1 cellular context compared by ENCODE assay signal in the genomic region with DNA sequence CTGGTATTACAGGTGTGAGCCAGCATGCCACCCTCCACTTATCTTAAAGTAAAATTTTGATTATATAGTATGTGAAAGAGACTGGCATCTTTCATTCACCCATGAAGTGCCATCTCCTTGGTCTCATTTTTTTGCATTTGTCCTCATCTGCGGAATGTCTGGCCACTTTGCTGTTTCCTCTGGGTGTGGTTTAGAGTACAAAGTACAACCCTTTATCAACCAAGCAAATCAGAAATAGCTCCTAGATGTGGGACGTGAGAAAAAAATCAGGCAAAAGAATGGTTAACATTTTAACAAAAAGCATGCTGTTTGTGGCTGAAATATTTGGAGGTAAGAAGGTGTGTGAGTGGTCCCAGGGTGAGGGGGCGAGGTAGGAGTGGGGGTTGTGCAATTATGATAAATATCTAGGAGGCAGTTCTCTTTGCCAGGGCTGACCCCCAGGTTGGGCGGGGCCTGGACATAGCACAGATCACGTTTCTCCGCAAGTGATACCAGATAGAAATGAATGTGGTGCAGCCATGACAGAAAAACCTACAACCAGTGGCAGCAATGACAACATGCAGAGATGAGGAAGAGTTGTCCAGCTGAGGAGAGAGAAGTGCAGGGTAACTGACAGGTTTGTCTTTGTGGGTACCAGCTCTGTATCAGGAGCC.
TF ChIP-seq lines count a peak whose summit lies in the region.

No MANE protein-coding gene starts in this region.

TF ChIP-seq in GM12878, 131 proteins besides CTCF, POLR2A, EP300 and RAD21 (continued from another document):
- TF ChIP-seq, protein P1, sequence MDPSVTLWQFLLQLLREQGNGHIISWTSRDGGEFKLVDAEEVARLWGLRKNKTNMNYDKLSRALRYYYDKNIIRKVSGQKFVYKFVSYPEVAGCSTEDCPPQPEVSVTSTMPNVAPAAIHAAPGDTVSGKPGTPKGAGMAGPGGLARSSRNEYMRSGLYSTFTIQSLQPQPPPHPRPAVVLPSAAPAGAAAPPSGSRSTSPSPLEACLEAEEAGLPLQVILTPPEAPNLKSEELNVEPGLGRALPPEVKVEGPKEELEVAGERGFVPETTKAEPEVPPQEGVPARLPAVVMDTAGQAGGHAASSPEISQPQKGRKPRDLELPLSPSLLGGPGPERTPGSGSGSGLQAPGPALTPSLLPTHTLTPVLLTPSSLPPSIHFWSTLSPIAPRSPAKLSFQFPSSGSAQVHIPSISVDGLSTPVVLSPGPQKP (IDR thresholded peaks at IDR 0.05; ENCODE audit: low read depth, low read length): no peak
- TF ChIP-seq YY1 (IDR thresholded peaks at IDR 0.05; ENCODE audit: low read depth, low read length): no peak
